ENCODE assay signal across 31 cellular contexts in genomic region chr16:84466692-84467091, GRCh38. TPM values are rescaled to one million over a fixed set of nuclear protein-coding genes. Genes with fewer than 3 reads are reported as not detected.
DNase-seq lines count a peak whose midpoint lies in the region; ATAC-seq, FAIRE-seq and TF ChIP-seq lines count a peak whose summit lies in the region.
"Had no signal": no experiment of that assay in that cellular context is flagged by ENCODE, and none has a peak within 500 bp of the region (broad histone marks: within the 10 kb centered on the region; RNA-seq: fewer than 3 reads in every experiment).

No MANE protein-coding gene starts in this region.

- FAIRE-seq in HepG2 (lab: Jason Lieb, UNC), result no peak
- FAIRE-seq: A204.1, A549, D721Med had no signal

- in situ Hi-C loops in HepG2 (cut with HindIII; ENCODE audit: extremely low pct_ligation_motif_present, low pct_unique_long_range_greater_than_20kb), result no loop called here

- WGBS in HepG2 (ENCODE audit: low lambda C conversion rate), result 29% methylated on average over 4 of the region's 4 CpGs
- WGBS in right lobe of liver (ENCODE audit: insufficient coverage, low coverage, low lambda C conversion rate, missing lambda C conversion rate), result 68% methylated on average over 4 of the region's 4 CpGs
- no CpG with 5 or more reads among the region's 4 CpGs for whole genome bisulfite sequencing in trophoblast cell (ENCODE audit: extremely low coverage, insufficient coverage, insufficient read length)

- H3K4me1 ChIP-seq in HepG2 (ENCODE audit: insufficient read depth, low read length) (no peaks in the 10 kb centered on the region), right lobe of liver (no peaks in the 10 kb centered on the region), HEK293 (ENCODE audit: control insufficient read depth, insufficient read depth, low read length) (no peaks in the 10 kb centered on the region), trophoblast cell (ENCODE audit: control insufficient read depth in 1 of 2, insufficient read depth in 2 of 2, low read length in 2 of 2) (no peaks in the 10 kb centered on the region)
- H3K4me1 ChIP-seq: A549, BE2C, Caco-2 had no signal

- CTCF ChIA-PET in HepG2 (lab: Yijun Ruan, JAX; ENCODE audit: low intra/inter-chr PET ratio, low total read pairs) (no interaction called here), HEK293 (lab: Yijun Ruan, JAX) (interaction anchor here (1.4 kb wide), 1 partner anchor 18 kb away, joined by 3 read pairs; no protein-coding TSS in a partner anchor)

- H4K91ac ChIP-seq in trophoblast cell (ENCODE audit: low read depth, low read length), result no peak overlapping the region

- BruUV-seq in HepG2 (replicated peaks; lab: Mats Ljungman, UMichigan), result no TSS peak

- no peak overlapping the region for H4K8ac ChIP-seq in trophoblast cell (ENCODE audit: low read depth, low read length)

- H3K27ac ChIP-seq in HepG2 (ENCODE audit: extremely low read length, insufficient read depth, low read length) (no peak overlapping the region), right lobe of liver (no peak overlapping the region), HEK293 (ENCODE audit: extremely low read depth, low read depth, low read length) (no peak overlapping the region), trophoblast cell (ENCODE audit: low read depth, low read length) (no peak overlapping the region)
- H3K27ac ChIP-seq: 22Rv1; A549; BLaER1; BLaER1 treated with 17β-estradiol and CSF1 and Interleukin-3, amounts not matched to agents 10 nM and 100 nM; C4-2B had no signal

- H3K4ac ChIP-seq in trophoblast cell (ENCODE audit: low read depth, low read length), result no peak overlapping the region

- H3K4me3 ChIP-seq in HepG2 (replicated peaks in 1 of 3; ENCODE audit: insufficient read depth in 1 of 3, low read depth in 2 of 3, low read length in 3 of 3) (no peak overlapping the region), right lobe of liver (no peak overlapping the region), HEK293 (ENCODE audit: low read depth, low read length) (no peak overlapping the region), trophoblast cell (ENCODE audit: low read depth, low read length) (no peak overlapping the region)
- H3K4me3 ChIP-seq: A549; BLaER1; BLaER1 treated with 17β-estradiol and CSF1 and Interleukin-3, amounts not matched to agents 10 nM and 100 nM had no signal

- TF ChIP-seq CTCF in HepG2 (CRISPR knock-in tag; IDR thresholded peaks at IDR 0.05), result no peak
- no peak for TF ChIP-seq CTCF in right lobe of liver (IDR thresholded peaks at IDR 0.05)
- no peak for TF ChIP-seq CTCF in HEK293 (tag by site-specific recombination; IDR thresholded peaks at IDR 0.05)

- H3K79me2 ChIP-seq in HepG2 (ENCODE audit: insufficient read depth, low read length) (no peaks in the 10 kb centered on the region), trophoblast cell (ENCODE audit: control insufficient read depth, insufficient read depth, low read length, poor library complexity) (no peaks in the 10 kb centered on the region)

- H3K9me3 ChIP-seq in HepG2 (ENCODE audit: low read length) (peaks cover 21% of the 10 kb centered on the region), right lobe of liver (no peaks in the 10 kb centered on the region), HEK293 (ENCODE audit: control insufficient read depth, insufficient read depth, low read depth, low read length) (no peaks in the 10 kb centered on the region), trophoblast cell (ENCODE audit: insufficient read depth, low read depth, low read length) (peaks cover 3% of the 10 kb centered on the region)
- H3K9me3 ChIP-seq: BE2C had no signal

- DNase-seq in HepG2 (ENCODE audit: low spot score) (no peak), right lobe of liver (no peak), trophoblast cell (no peak)
- DNase-seq: 8988T; ACHN; AML-193; BE2C; C1 segment of cervical spinal cord; Caco-2; Calu3; CD4-positive, alpha-beta memory T cell; CD4-positive, alpha-beta T cell; CD4-positive, CD25-positive, alpha-beta regulatory T cell; CD8-positive, alpha-beta memory T cell; COR-L47; DMS 273 treated with DMSO at 0.1 percent for 48 hours; DMS153; DMS53; DMS79; DMS79 treated with DMSO at 0.1 percent for 48 hours; DND-41; EL had no signal

- H3K14ac ChIP-seq in trophoblast cell (ENCODE audit: low read length), result no peak overlapping the region

- H3K36me3 ChIP-seq in HepG2 (replicated peaks in 1 of 2; ENCODE audit: control insufficient read depth in 1 of 2, insufficient read depth in 2 of 2, low read length in 2 of 2) (peaks cover 0 to 2% of the 10 kb centered on the region in 2 experiments; a peak in 1 of 5 replicates), right lobe of liver (no peaks in the 10 kb centered on the region), HEK293 (ENCODE audit: control insufficient read depth in 2 of 2, insufficient read depth in 1 of 2, low read length in 2 of 2) (peaks cover 0 to 10% of the 10 kb centered on the region in 2 experiments; a peak in 1 of 3 replicates), trophoblast cell (ENCODE audit: control insufficient read depth in 1 of 2, insufficient read depth in 2 of 2, low read length in 2 of 2) (peaks cover 22 to 23% of the 10 kb centered on the region in 2 experiments)
- H3K36me3 ChIP-seq: BE2C had no signal

- no peak for TF ChIP-seq RAD21 in HepG2 (CRISPR knock-in tag; IDR thresholded peaks at IDR 0.05)

- H2BK12ac ChIP-seq in trophoblast cell (ENCODE audit: low read length), result no peak overlapping the region

- ATAC-seq in HepG2 (no peak), right lobe of liver (no peak)
- ATAC-seq: A549; CD8-positive, alpha-beta T cell had no signal

- intact Hi-C loops in HepG2 (cut with micrococcal nuclease; ENCODE audit: unreplicated experiment), result no loop called here
- intact Hi-C loops in right lobe of liver (cut with DNase I), result no loop called here

- no peak overlapping the region for H2AFZ ChIP-seq in HepG2 (ENCODE audit: low read length)
- no peak overlapping the region for H2AFZ ChIP-seq in trophoblast cell (ENCODE audit: insufficient read depth, low read length, poor library complexity)

- TF ChIP-seq EP300 in HepG2 (IDR thresholded peaks at IDR 0.05; ENCODE audit: low read depth in 2 of 2, low read length in 2 of 2), result no peak
- TF ChIP-seq EP300 in HepG2 (CRISPR knock-in tag; IDR thresholded peaks at IDR 0.05; ENCODE audit: borderline replicate concordance), result no peak

- no peak overlapping the region for H4K12ac ChIP-seq in trophoblast cell (ENCODE audit: low read depth, low read length)

- no peak overlapping the region for H3K4me2 ChIP-seq in HepG2 (ENCODE audit: low read depth, low read length)
- H3K4me2 ChIP-seq in trophoblast cell (ENCODE audit: low read length), result no peak overlapping the region
- H3K4me2 ChIP-seq: A549; BLaER1; BLaER1 treated with 17β-estradiol and CSF1 and Interleukin-3, amounts not matched to agents 10 nM and 100 nM had no signal

- H3K27me3 ChIP-seq in HepG2 (ENCODE audit: control insufficient read depth in 1 of 2, insufficient read depth in 2 of 2, low read length in 2 of 2) (no peaks in the 10 kb centered on the region), right lobe of liver (no peaks in the 10 kb centered on the region), trophoblast cell (ENCODE audit: insufficient read depth, low read length) (no peaks in the 10 kb centered on the region)
- H3K27me3 ChIP-seq: BE2C; BLaER1; BLaER1 treated with 17β-estradiol and CSF1 and Interleukin-3, amounts not matched to agents 10 nM and 100 nM had no signal

- no peaks in the 10 kb centered on the region for H3K79me1 ChIP-seq in trophoblast cell (ENCODE audit: low read length)

- no peak overlapping the region for H3K18ac ChIP-seq in trophoblast cell (ENCODE audit: low read length)

- POLR2A ChIA-PET in HepG2 (lab: Yijun Ruan, JAX), result no interaction called here
- POLR2A ChIA-PET in HEK293 (lab: Yijun Ruan, JAX), result no interaction called here

- H3K9ac ChIP-seq in HepG2 (ENCODE audit: insufficient read depth, low read depth, low read length) (no peak overlapping the region), trophoblast cell (ENCODE audit: low read length) (no peak overlapping the region)
- H3K9ac ChIP-seq: BLaER1; BLaER1 treated with 17β-estradiol and CSF1 and Interleukin-3, amounts not matched to agents 10 nM and 100 nM had no signal

- no peak overlapping the region for H2AK5ac ChIP-seq in trophoblast cell (ENCODE audit: low read length)

- no peak overlapping the region for H2BK120ac ChIP-seq in trophoblast cell (ENCODE audit: insufficient read depth, low read length, poor library complexity)

- no peak for TF ChIP-seq POLR2A in HepG2 (IDR thresholded peaks at IDR 0.05; ENCODE audit: insufficient read depth in 1 of 2, low read depth in 2 of 2, low read length in 2 of 2)
- TF ChIP-seq POLR2A in right lobe of liver (IDR thresholded peaks at IDR 0.05), result no peak

- no peak overlapping the region for H2BK5ac ChIP-seq in trophoblast cell (ENCODE audit: low read depth, low read length, poor library complexity)

- no peaks in the 10 kb centered on the region for H4K20me1 ChIP-seq in HepG2 (ENCODE audit: insufficient read depth, low read length)
- H4K20me1 ChIP-seq: BLaER1; BLaER1 treated with 17β-estradiol and CSF1 and Interleukin-3, amounts not matched to agents 10 nM and 100 nM had no signal

- no peak overlapping the region for H3K23ac ChIP-seq in trophoblast cell (ENCODE audit: low read length)

RNA-seq across cellular contexts. Expression of gene MEAK7, which starts 37.8 kb away (rescaled TPM):
- total RNA-seq in HepG2 (2016; rRNA removed; fragmentation: Illumina TruSeq; extraction: Trizol) (14.7 and 17.4 TPM in 2 replicates), right lobe of liver (1 to 10 TPM; 2.9 to 5.2 (median 3.4) TPM)
- 1.0 and 1.5 TPM in 2 replicates for total RNA-seq in HepG2 (2016; cell fraction: cytosol; rRNA removed; fragmentation: Illumina TruSeq; extraction: Trizol; ENCODE audit: low read depth)
- total RNA-seq in HepG2 (2016; cell fraction: insoluble cytoplasmic fraction; rRNA removed; fragmentation: Illumina TruSeq; extraction: Trizol), result 14.3 and 19.5 TPM in 2 replicates
- total RNA-seq in HepG2 (2016; cell fraction: membrane; rRNA removed; fragmentation: Illumina TruSeq; extraction: Trizol), result 3.8 and 4.1 TPM in 2 replicates
- 13.9 and 16.3 TPM in 2 replicates for total RNA-seq in HepG2 (2016; cell fraction: nucleus; rRNA removed; fragmentation: Illumina TruSeq; extraction: Trizol)
- polyA plus RNA-seq in HepG2 (2011; rRNA removed), result 11.8 and 12.0 TPM in 2 replicates
- 10.9 and 11.8 TPM in 2 replicates for polyA plus RNA-seq in HepG2 (2011; cell fraction: cytosol; rRNA removed)
- polyA plus RNA-seq in HepG2 (2011; cell fraction: nucleus; rRNA removed), result 13.6 and 14.0 TPM in 2 replicates
- 6.9 and 8.1 TPM in 2 replicates for polyA plus RNA-seq in HepG2 (2012)
- polyA plus RNA-seq in HepG2 (2016; cell fraction: cytosol; fragmentation: Illumina TruSeq; extraction: Trizol; ENCODE audit: low read depth), result 0.46 and 0.59 TPM in 2 replicates
- 10.6 and 11.4 TPM in 2 replicates for polyA plus RNA-seq in HepG2 (2016; cell fraction: insoluble cytoplasmic fraction; fragmentation: Illumina TruSeq; extraction: Trizol; ENCODE audit: low read depth)
- polyA plus RNA-seq in HepG2 (2016; cell fraction: membrane; fragmentation: Illumina TruSeq; extraction: Trizol; ENCODE audit: low read depth), result 1.5 and 1.9 TPM in 2 replicates
- polyA plus RNA-seq in HepG2 (2016; cell fraction: nucleus; fragmentation: Illumina TruSeq; extraction: Trizol; ENCODE audit: insufficient read depth, low read depth), result 9.0 and 10.6 TPM in 2 replicates
- 20.4 and 30.6 TPM in 2 replicates for polyA minus RNA-seq in HepG2 (2011; rRNA and poly(A)+ RNA removed; ENCODE audit: low replicate concordance)
- 7.9 and 10.9 TPM in 2 replicates for polyA minus RNA-seq in HepG2 (2011; cell fraction: cytosol; rRNA and poly(A)+ RNA removed)
- 17.6 and 19.1 TPM in 2 replicates for polyA minus RNA-seq in HepG2 (2011; cell fraction: nucleus; rRNA and poly(A)+ RNA removed)
- polyA plus RNA-seq in trophoblast cell (2013), result 16.0 and 16.7 TPM in 2 replicates

Comparison
In these comparisons a context has a peak if more than half of its experiments do, and no peak if none do; other contexts are left out.
1. Of the 63 proteins assayed by ChIP-seq in both HepG2 and HEK293: peak only in HepG2: ZNF280D; only in HEK293: SETDB1; in both: none; in neither: 61.